Comparison of ENCODE assay signal across 14 cellular contexts in the genomic region with DNA sequence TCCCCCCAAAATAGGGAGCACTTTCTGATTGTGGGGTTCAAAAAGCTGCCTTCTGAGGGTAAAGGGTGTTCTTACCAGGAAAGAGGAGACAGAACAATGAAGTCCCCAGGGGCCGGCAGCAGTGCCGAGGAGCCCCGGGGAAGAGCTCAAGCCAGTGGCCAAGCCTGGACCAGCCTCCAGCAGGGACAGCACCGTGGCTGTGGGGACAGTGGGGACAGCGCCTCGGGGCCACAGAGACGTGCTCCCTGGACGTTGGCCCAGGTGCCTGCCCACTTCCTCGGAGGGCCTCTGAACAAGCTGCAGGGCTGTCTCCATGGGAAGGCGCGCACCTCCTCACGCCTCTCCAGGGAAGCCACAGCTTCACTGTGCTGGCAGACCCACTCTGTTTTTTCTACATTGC.
"Had no signal": no experiment of that assay in that cellular context is flagged by ENCODE, and none has a peak within 500 bp of the region (broad histone marks: within the 10 kb centered on the region; RNA-seq: fewer than 3 reads in every experiment).

No MANE protein-coding gene starts in this region.

- H3K36me3 Mint-ChIP-seq: stimulated activated memory B cell treated with anti-CD40 and anti-IgM and Interleukin-4, amounts not matched to agents 10 μg/mL and 1 μg/mL and 100 μg/mL, for 72 hours had no signal

- H3K4me3 ChIP-seq: gastrocnemius medialis, heart right ventricle, transverse colon had no signal

- DNase-seq: activated CD8-positive, alpha-beta memory T cell treated with anti-CD3 and anti-CD28 coated beads, Interleukin-2, amount 50 U/mL, for 48 hours; activated CD8-positive, alpha-beta T cell treated with anti-CD3 and anti-CD28 coated beads, Interleukin-2, amount 10 ng/mL, durations not matched to agents 7 days and 5 days; activated naive CD4-positive, alpha-beta T cell treated with Interleukin-2 at 50 U/mL for 16 hours; caudate nucleus; effector memory CD4-positive, alpha-beta T cell; gastrocnemius medialis; heart right ventricle; right cardiac atrium; stimulated activated CD4-positive, alpha-beta T cell treated with anti-CD3 and anti-CD28 coated beads, Interleukin-1b, Interleukin-23, amount 100 ng/mL, for 48 hours; T-helper 9 cell; transverse colon had no signal

- H3K4me3 Mint-ChIP-seq: activated CD8-positive, alpha-beta T cell treated with anti-CD3 and anti-CD28 coated beads, Interleukin-2, amount 10 ng/mL, durations not matched to agents 7 days and 5 days; stimulated activated memory B cell treated with anti-CD40 and anti-IgM and Interleukin-4, amounts not matched to agents 10 μg/mL and 1 μg/mL and 100 μg/mL, for 72 hours had no signal

- H3K9me3 ChIP-seq: gastrocnemius medialis, heart right ventricle, neutrophil, transverse colon had no signal

- ATAC-seq: activated CD8-positive, alpha-beta T cell treated with anti-CD3 and anti-CD28 coated beads, Interleukin-2, amount 10 ng/mL, durations not matched to agents 7 days and 5 days; gastrocnemius medialis; right cardiac atrium; stimulated activated memory B cell treated with anti-CD40 and anti-IgM and Interleukin-4, amounts not matched to agents 10 μg/mL and 1 μg/mL and 100 μg/mL, for 72 hours had no signal

- H3K4me1 ChIP-seq: gastrocnemius medialis, heart right ventricle, transverse colon had no signal

- H3K27me3 ChIP-seq: gastrocnemius medialis, neutrophil, transverse colon had no signal

- H3K27me3 Mint-ChIP-seq: progenitor cell of endocrine pancreas; stimulated activated memory B cell treated with anti-CD40 and anti-IgM and Interleukin-4, amounts not matched to agents 10 μg/mL and 1 μg/mL and 100 μg/mL, for 72 hours had no signal

- H3K4me1 Mint-ChIP-seq: stimulated activated memory B cell treated with anti-CD40 and anti-IgM and Interleukin-4, amounts not matched to agents 10 μg/mL and 1 μg/mL and 100 μg/mL, for 72 hours had no signal

- H3K27ac ChIP-seq: gastrocnemius medialis, heart right ventricle, neutrophil, transverse colon had no signal

- H3K36me3 ChIP-seq: gastrocnemius medialis, heart right ventricle, neutrophil, transverse colon had no signal

- H3K27ac Mint-ChIP-seq: activated CD8-positive, alpha-beta T cell treated with anti-CD3 and anti-CD28 coated beads, Interleukin-2, amount 10 ng/mL, durations not matched to agents 7 days and 5 days; progenitor cell of endocrine pancreas; stimulated activated memory B cell treated with anti-CD40 and anti-IgM and Interleukin-4, amounts not matched to agents 10 μg/mL and 1 μg/mL and 100 μg/mL, for 72 hours had no signal
